31 cellular contexts compared by ENCODE assay signal in genomic region chr19:47415953-47416666, GRCh38. TPM values are rescaled to one million over a fixed set of nuclear protein-coding genes. Genes with fewer than 3 reads are reported as not detected.
DNase-seq lines count a peak whose midpoint lies in the region; ATAC-seq, FAIRE-seq and TF ChIP-seq lines count a peak whose summit lies in the region.
"Had no signal": no experiment of that assay in that cellular context is flagged by ENCODE, and none has a peak within 500 bp of the region (broad histone marks: within the 10 kb centered on the region; RNA-seq: fewer than 3 reads in every experiment).

No MANE protein-coding gene starts in this region.

- intact Hi-C loops in IMR-90 (cut with micrococcal nuclease) (no loop called here), kidney (cut with DNase I) (loop anchor here (10.0 kb wide), 1 partner anchor 121 kb away; no protein-coding TSS in a partner anchor)

- H3K9me3 Mint-ChIP-seq in brain: no peaks in the 10 kb centered on the region
- no peaks in the 10 kb centered on the region for H3K9me3 Mint-ChIP-seq in neural progenitor cell
- H3K9me3 Mint-ChIP-seq in effector memory CD8-positive, alpha-beta T cell: no peaks in the 10 kb centered on the region
- H3K9me3 Mint-ChIP-seq in natural killer cell treated with Interleukin-12 subunit alpha and Interleukin-12 subunit beta and Interleukin-15 and Interleukin-18, amount 100 ng/mL, for 72 hours: no peaks in the 10 kb centered on the region
- H3K9me3 Mint-ChIP-seq: CD4-positive, alpha-beta T cell had no signal

- H3K4me3 Mint-ChIP-seq in brain: peak overlapping the region in 4 of 5 experiments; percentile 41 to 94 (median 59)
- peak overlapping the region; percentile 48 for H3K4me3 Mint-ChIP-seq in neural progenitor cell
- no peak overlapping the region for H3K4me3 Mint-ChIP-seq in effector memory CD8-positive, alpha-beta T cell
- H3K4me3 Mint-ChIP-seq in natural killer cell treated with Interleukin-12 subunit alpha and Interleukin-12 subunit beta and Interleukin-15 and Interleukin-18, amount 100 ng/mL, for 72 hours: no peak overlapping the region
- H3K4me3 Mint-ChIP-seq: CD4-positive, alpha-beta T cell had no signal

- TF ChIP-seq CTCF in IMR-90 (conservative IDR thresholded peaks at IDR 0.05; ENCODE audit: low read depth, low read length): no peak
- no peak for TF ChIP-seq CTCF in brain (conservative IDR thresholded peaks at IDR 0.05)
- TF ChIP-seq CTCF in kidney (IDR thresholded peaks at IDR 0.05; ENCODE audit: borderline replicate concordance, extremely low read depth, insufficient read depth): no peak
- no peak for TF ChIP-seq CTCF in neural progenitor cell (IDR thresholded peaks at IDR 0.05)

- dilution Hi-C loops in IMR-90 (cut with HindIII; ENCODE audit: low sequenced_read_pairs, unreplicated experiment): no loop called here

- no TSS peak for BruUV-seq in IMR-90 (replicated peaks; lab: Mats Ljungman, UMichigan)

- H3K4me3 ChIP-seq in IMR-90 (ENCODE audit: insufficient read depth, low read depth, low read length): no peak overlapping the region
- H3K4me3 ChIP-seq in kidney (ENCODE audit: low read length in 2 of 2): no peak overlapping the region
- H3K4me3 ChIP-seq in neural progenitor cell: no peak overlapping the region
- H3K4me3 ChIP-seq: BLaER1, SJCRH30 had no signal

- H2AK5ac ChIP-seq in IMR-90 (ENCODE audit: low read depth, low read length): no peak overlapping the region

- no peak overlapping the region for H2BK5ac ChIP-seq in IMR-90 (ENCODE audit: low read depth, low read length, poor library complexity, severe bottlenecking)

- peaks cover 14% of the 10 kb centered on the region for H3K9me1 ChIP-seq in IMR-90 (ENCODE audit: insufficient read depth, low read length)

- no peak overlapping the region for H3K23ac ChIP-seq in IMR-90 (ENCODE audit: low read depth, low read length)

- H3K27ac Mint-ChIP-seq in brain (peak overlapping the region in 1 of 5 experiments; percentile 30), neural progenitor cell (no peak overlapping the region)
- no peak overlapping the region for H3K27ac Mint-ChIP-seq in effector memory CD8-positive, alpha-beta T cell
- no peak overlapping the region for H3K27ac Mint-ChIP-seq in natural killer cell treated with Interleukin-12 subunit alpha and Interleukin-12 subunit beta and Interleukin-15 and Interleukin-18, amount 100 ng/mL, for 72 hours
- H3K27ac Mint-ChIP-seq: CD4-positive, alpha-beta T cell had no signal

- no peak overlapping the region for H2BK120ac ChIP-seq in IMR-90 (ENCODE audit: low read depth, low read length)

- H3K14ac ChIP-seq in IMR-90 (replicated peaks; ENCODE audit: low read depth, low read length): no peak overlapping the region

- no peak overlapping the region for H2BK15ac ChIP-seq in IMR-90 (ENCODE audit: low read depth, low read length)

- H3K36me3 ChIP-seq in IMR-90 (ENCODE audit: control insufficient read depth, insufficient read depth, low read length) (peaks cover 25% of the 10 kb centered on the region), kidney (ENCODE audit: control insufficient read depth in 1 of 2, insufficient read depth in 2 of 2, low read length in 2 of 2) (no peaks in the 10 kb centered on the region), neural progenitor cell (no peaks in the 10 kb centered on the region)
- H3K36me3 ChIP-seq: BLaER1, SJCRH30 had no signal

- H4K20me1 ChIP-seq in IMR-90 (ENCODE audit: insufficient read depth, low read length) (peaks cover 29% of the 10 kb centered on the region), neural progenitor cell (ENCODE audit: low read depth) (peaks cover 29% of the 10 kb centered on the region)

- H3K56ac ChIP-seq in IMR-90 (ENCODE audit: extremely low read depth, insufficient read depth, low read length): no peak overlapping the region

- POLR2A ChIA-PET in IMR-90 (lab: Charles Lee; ENCODE audit: unreplicated experiment): no interaction called here

- CTCF ChIA-PET in IMR-90 (lab: Yijun Ruan, JAX): no interaction called here

- no peak overlapping the region for H3K9ac ChIP-seq in IMR-90 (ENCODE audit: low read depth, low read length)
- H3K9ac ChIP-seq in kidney (ENCODE audit: low read length in 2 of 2): no peak overlapping the region
- no peak overlapping the region for H3K9ac ChIP-seq in neural progenitor cell
- H3K9ac ChIP-seq: BLaER1 had no signal

- H2BK20ac ChIP-seq in IMR-90 (ENCODE audit: low read depth, low read length): no peak overlapping the region

- no peak for TF ChIP-seq POLR2A in IMR-90 (IDR thresholded peaks at IDR 0.05; ENCODE audit: low read depth, low read length)

- ATAC-seq in IMR-90 (ENCODE audit: low read depth): no peak
- ATAC-seq in effector memory CD8-positive, alpha-beta T cell (replicated peaks): no peak
- no peak for ATAC-seq in natural killer cell treated with Interleukin-12 subunit alpha and Interleukin-12 subunit beta and Interleukin-15 and Interleukin-18, amount 100 ng/mL, for 72 hours
- ATAC-seq: HCT116, PC-3, Right ventricle myocardium inferior, SK-N-SH treated with all-trans-retinoic acid at 6 μM for 48 hours had no signal

- no peaks in the 10 kb centered on the region for H3K79me2 ChIP-seq in neural progenitor cell (ENCODE audit: low read depth)

- peaks cover 5% of the 10 kb centered on the region for H3K27me3 Mint-ChIP-seq in brain
- peaks cover 25% of the 10 kb centered on the region for H3K27me3 Mint-ChIP-seq in neural progenitor cell (ENCODE audit: insufficient read depth, low read depth)
- peaks cover 77 to 90% of the 10 kb centered on the region in 2 donors for H3K27me3 Mint-ChIP-seq in effector memory CD8-positive, alpha-beta T cell
- peaks cover 50 to 65% of the 10 kb centered on the region in 2 donors for H3K27me3 Mint-ChIP-seq in natural killer cell treated with Interleukin-12 subunit alpha and Interleukin-12 subunit beta and Interleukin-15 and Interleukin-18, amount 100 ng/mL, for 72 hours

- H3K27me3 ChIP-seq in IMR-90 (ENCODE audit: control insufficient read depth, insufficient read depth, low read length): peaks cover 17% of the 10 kb centered on the region
- H3K27me3 ChIP-seq in neural progenitor cell: peaks cover 38% of the 10 kb centered on the region

- H3K9me3 ChIP-seq in IMR-90 (ENCODE audit: control insufficient read depth, insufficient read depth, low read length) (no peaks in the 10 kb centered on the region), kidney (ENCODE audit: control insufficient read depth in 1 of 2, low read length in 2 of 2) (no peaks in the 10 kb centered on the region), neural progenitor cell (ENCODE audit: low read depth) (no peaks in the 10 kb centered on the region)
- H3K9me3 ChIP-seq: BLaER1, SJCRH30 had no signal

- H2AFZ ChIP-seq in IMR-90 (replicated peaks; ENCODE audit: low read length, poor library complexity): no peak overlapping the region
- H2AFZ ChIP-seq in neural progenitor cell (replicated peaks): no peak overlapping the region

- H3K79me1 ChIP-seq in IMR-90 (ENCODE audit: low read depth in 1 of 2, low read length in 2 of 2): peaks cover 8 to 28% of the 10 kb centered on the region in 2 experiments; a peak in 3 of 4 replicates

- DNase-seq in IMR-90: no peak
- DNase-seq in kidney: peak; percentile 51
- no peak for DNase-seq in neural progenitor cell (ENCODE audit: low spot score)
- no peak for DNase-seq in effector memory CD8-positive, alpha-beta T cell
- no peak for DNase-seq in DMS 273 treated with DMSO at 0.1 percent for 48 hours (lab: John Stamatoyannopoulos, UW)
- DNase-seq in stimulated activated CD4-positive, alpha-beta T cell treated with anti-CD3 and anti-CD28 coated beads, Interleukin-4, amount 100 ng/mL, for 24 hours: no peak
- DNase-seq in natural killer cell treated with Interleukin-12 subunit alpha and Interleukin-12 subunit beta and Interleukin-15 and Interleukin-18, amount 100 ng/mL, for 72 hours (ENCODE audit: low spot score): no peak
- DNase-seq: CD4-positive, alpha-beta T cell; DMS53; KBM-7; MV-4-11; NCI-H1105 treated with DMSO at 0.1 percent for 48 hours; NCI-H146; NCI-H1930; NCI-H2107; NCI-H446; NCI-H524 treated with DMSO at 0.1 percent for 48 hours; NCI-H774; PC-3; SJCRH30 had no signal

- H3K4me2 ChIP-seq in IMR-90 (ENCODE audit: low read depth, low read length) (no peak overlapping the region), neural progenitor cell (no peak overlapping the region)
- H3K4me2 ChIP-seq: BLaER1 had no signal

- 95% methylated on average over 4 of the region's 22 CpGs; no CpG with 5 or more reads in 1 of the 2 experiments for WGBS in IMR-90 (ENCODE audit: extremely low coverage in 2 of 2, insufficient read length in 1 of 2), 2 experiments

- no peak overlapping the region for H4K5ac ChIP-seq in IMR-90 (ENCODE audit: low read depth, low read length)

- H3K27ac ChIP-seq in IMR-90 (ENCODE audit: insufficient read depth, low read length) (no peak overlapping the region), kidney (ENCODE audit: low read depth in 2 of 2, low read length in 2 of 2) (no peak overlapping the region), neural progenitor cell (no peak overlapping the region)
- H3K27ac ChIP-seq: BLaER1, SJCRH30 had no signal

- no peak overlapping the region for H4K8ac ChIP-seq in IMR-90 (ENCODE audit: low read depth in 2 of 2, low read length in 2 of 2)

- H3K4me1 ChIP-seq in IMR-90 (ENCODE audit: control insufficient read depth, insufficient read depth, low read length): peaks cover 9% of the 10 kb centered on the region
- H3K4me1 ChIP-seq in kidney (ENCODE audit: control insufficient read depth in 1 of 2, insufficient read depth in 1 of 2, low read depth in 1 of 2, low read length in 2 of 2): peaks cover 0 to 2% of the 10 kb centered on the region in 2 donors
- peaks cover 24% of the 10 kb centered on the region for H3K4me1 ChIP-seq in neural progenitor cell

- H3K4me1 Mint-ChIP-seq in brain: peaks cover 43% of the 10 kb centered on the region
- H3K4me1 Mint-ChIP-seq in neural progenitor cell: peaks cover 28% of the 10 kb centered on the region
- peaks cover 25 to 28% of the 10 kb centered on the region in 2 donors for H3K4me1 Mint-ChIP-seq in effector memory CD8-positive, alpha-beta T cell (ENCODE audit: low read depth in 2 of 2)
- peaks cover 12 to 13% of the 10 kb centered on the region in 2 donors for H3K4me1 Mint-ChIP-seq in natural killer cell treated with Interleukin-12 subunit alpha and Interleukin-12 subunit beta and Interleukin-15 and Interleukin-18, amount 100 ng/mL, for 72 hours (ENCODE audit: low read depth in 2 of 2)

- no peak overlapping the region for H4K91ac ChIP-seq in IMR-90 (ENCODE audit: insufficient read depth, low read depth, low read length)

- H3K36me3 Mint-ChIP-seq in brain (peaks cover 32% of the 10 kb centered on the region), neural progenitor cell (peaks cover 15% of the 10 kb centered on the region)
- peaks cover 10% of the 10 kb centered on the region for H3K36me3 Mint-ChIP-seq in effector memory CD8-positive, alpha-beta T cell (ENCODE audit: insufficient read depth)
- H3K36me3 Mint-ChIP-seq in natural killer cell treated with Interleukin-12 subunit alpha and Interleukin-12 subunit beta and Interleukin-15 and Interleukin-18, amount 100 ng/mL, for 72 hours: no peaks in the 10 kb centered on the region

- peaks cover 20% of the 10 kb centered on the region for H3F3A ChIP-seq in neural progenitor cell (ENCODE audit: low read depth)

- no peak for FAIRE-seq in kidney (lab: Jason Lieb, UNC)
- FAIRE-seq: A204.1, D721Med, GM18507, HepG2 had no signal

- no peak for TF ChIP-seq RAD21 in IMR-90 (IDR thresholded peaks at IDR 0.05; ENCODE audit: low read length)

- H3K4ac ChIP-seq in IMR-90 (ENCODE audit: low read depth, low read length): no peak overlapping the region

- no peak overlapping the region for H3K18ac ChIP-seq in IMR-90 (ENCODE audit: low read depth, low read length)

- in situ Hi-C loops in IMR-90 (cut with MboI; ENCODE audit: low sequenced_read_pairs): no loop called here

- peak overlapping the region; percentile 65 for H2AK9ac ChIP-seq in IMR-90 (replicated peaks; ENCODE audit: low read depth, low read length, poor library complexity)

RNA-seq across cellular contexts. Expression of gene MEIS3, which starts 3.2 kb away (rescaled TPM):
- 28.3 and 32.4 TPM in 2 replicates for total RNA-seq in IMR-90 (2012; rRNA removed)
- 33.0 TPM in 2 replicates for polyA plus RNA-seq in IMR-90 (2012; rRNA removed)
- polyA plus RNA-seq in IMR-90 (2012; cell fraction: cytosol; rRNA removed): 33.1 and 39.8 TPM in 2 replicates
- 97.7 and 112 TPM in 2 replicates for polyA plus RNA-seq in IMR-90 (2012; cell fraction: nucleus; rRNA removed; ENCODE audit: low replicate concordance)
- polyA plus RNA-seq in brain (ENCODE audit: insufficient read depth, low read depth, low replicate concordance): 24.5 TPM
- total RNA-seq in kidney: 7.6 TPM
- polyA plus RNA-seq in kidney (ENCODE audit: insufficient read depth, low read depth, low replicate concordance): 3.8 TPM
- 32.2 and 70.5 TPM in 2 replicates for total RNA-seq in neural progenitor cell (ENCODE audit: low replicate concordance)
- total RNA-seq in natural killer cell treated with Interleukin-12 subunit alpha and Interleukin-12 subunit beta and Interleukin-15 and Interleukin-18, amount 100 ng/mL, for 72 hours: not detected

RNA-seq across cellular contexts. Expression of gene SLC8A2, which starts 55.6 kb away (rescaled TPM):
- total RNA-seq in IMR-90 (2012; rRNA removed) (not detected in 2 replicates), kidney (0.94 TPM), neural progenitor cell (ENCODE audit: low replicate concordance) (14.5 and 17.6 TPM in 2 replicates)
- polyA plus RNA-seq in IMR-90 (2012; rRNA removed) (0.05 and 0.10 TPM in 2 replicates), brain (ENCODE audit: insufficient read depth, low read depth, low replicate concordance) (23.3 TPM), kidney (ENCODE audit: insufficient read depth, low read depth, low replicate concordance) (not detected)
- 0.14 TPM in 1 of 2 replicates, not detected in the other for polyA plus RNA-seq in IMR-90 (2012; cell fraction: cytosol; rRNA removed)
- 0.32 and 0.45 TPM in 2 replicates for polyA plus RNA-seq in IMR-90 (2012; cell fraction: nucleus; rRNA removed; ENCODE audit: low replicate concordance)
- total RNA-seq in natural killer cell treated with Interleukin-12 subunit alpha and Interleukin-12 subunit beta and Interleukin-15 and Interleukin-18, amount 100 ng/mL, for 72 hours: not detected
- total RNA-seq: CD4-positive, alpha-beta T cell; HT1080; MCF 10A had no signal
- polyA plus RNA-seq: HepG2 had no signal

Comparison
In these comparisons a context has a peak if more than half of its experiments do, and no peak if none do; other contexts are left out.
1. H3K4me3 Mint-ChIP-seq: peak in brain (4 of 5) and neural progenitor cell (single experiment); none in effector memory CD8-positive, alpha-beta T cell (0 of 2) and natural killer cell treated with Interleukin-12 subunit alpha and Interleukin-12 subunit beta and Interleukin-15 and Interleukin-18, amount 100 ng/mL, for 72 hours (single experiment).